ENCODE assay signal across 1 cellular context in the genomic region with DNA sequence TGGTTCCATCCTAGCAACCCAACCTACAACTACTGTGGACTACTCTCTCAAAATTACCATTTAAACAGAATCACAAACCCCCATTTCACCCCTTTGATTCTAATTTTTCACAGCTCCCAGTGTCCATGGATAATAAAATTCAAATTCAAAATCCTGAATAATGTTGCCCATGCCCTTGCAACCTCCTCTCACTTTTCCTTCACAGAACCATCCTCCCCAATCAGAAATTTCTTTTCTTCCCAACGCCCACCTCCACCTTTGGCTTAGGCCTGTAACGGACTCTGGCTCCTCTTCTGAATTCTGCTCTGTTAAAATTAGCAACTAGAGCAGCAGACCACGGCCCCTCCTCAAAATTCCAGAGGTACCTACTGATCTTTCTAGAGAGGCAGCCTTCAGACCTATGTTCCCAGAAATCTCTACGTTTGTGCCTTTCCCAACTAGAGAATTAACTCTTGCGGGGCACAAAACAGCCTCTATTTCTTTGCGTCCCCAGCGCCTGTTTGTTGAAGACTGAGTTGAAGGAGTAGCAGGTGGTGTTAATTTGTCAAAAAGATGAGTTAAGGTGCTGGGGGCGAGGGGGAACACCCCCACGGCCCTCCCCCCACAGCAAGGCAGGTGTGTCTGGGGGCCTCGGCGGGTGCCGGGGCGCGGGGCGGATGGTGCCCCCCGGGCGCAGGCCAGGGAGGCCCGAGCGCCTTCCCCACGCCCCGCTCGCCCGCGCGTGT.
TF ChIP-seq lines count a peak whose summit lies in the region.

No MANE protein-coding gene starts in this region.

TF ChIP-seq in HepG2, 621 proteins besides CTCF, POLR2A, EP300 and RAD21 (continues in another document):
- TF ChIP-seq, protein P1, sequence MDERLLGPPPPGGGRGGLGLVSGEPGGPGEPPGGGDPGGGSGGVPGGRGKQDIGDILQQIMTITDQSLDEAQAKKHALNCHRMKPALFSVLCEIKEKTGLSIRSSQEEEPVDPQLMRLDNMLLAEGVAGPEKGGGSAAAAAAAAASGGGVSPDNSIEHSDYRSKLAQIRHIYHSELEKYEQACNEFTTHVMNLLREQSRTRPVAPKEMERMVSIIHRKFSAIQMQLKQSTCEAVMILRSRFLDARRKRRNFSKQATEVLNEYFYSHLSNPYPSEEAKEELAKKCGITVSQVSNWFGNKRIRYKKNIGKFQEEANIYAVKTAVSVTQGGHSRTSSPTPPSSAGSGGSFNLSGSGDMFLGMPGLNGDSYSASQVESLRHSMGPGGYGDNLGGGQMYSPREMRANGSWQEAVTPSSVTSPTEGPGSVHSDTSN (CRISPR knock-in tag; IDR thresholded peaks at IDR 0.05), result no peak
- TF ChIP-seq AHR (CRISPR knock-in tag; IDR thresholded peaks at IDR 0.05), result no peak
- peak; percentile 81; the same call in 1 of the 2 replicates for TF ChIP-seq ZNF652 (CRISPR knock-in tag; IDR thresholded peaks at IDR 0.05; ENCODE audit: borderline replicate concordance, low read depth)
- no peak for TF ChIP-seq RARA (CRISPR knock-in tag; IDR thresholded peaks at IDR 0.05)
- TF ChIP-seq CREM (IDR thresholded peaks at IDR 0.05), result no peak
- no peak for TF ChIP-seq CREM (CRISPR knock-in tag; IDR thresholded peaks at IDR 0.05)
- TF ChIP-seq ZNF839 (CRISPR knock-in tag; IDR thresholded peaks at IDR 0.05; ENCODE audit: borderline replicate concordance), result peak; percentile 57; the same call in 1 of the 2 replicates
- TF ChIP-seq FOXC1 (CRISPR knock-in tag; IDR thresholded peaks at IDR 0.05; ENCODE audit: borderline replicate concordance), result no peak
- no peak for TF ChIP-seq ZNF709 (CRISPR knock-in tag; IDR thresholded peaks at IDR 0.05)
- no peak for TF ChIP-seq ZNF441 (CRISPR knock-in tag; IDR thresholded peaks at IDR 0.05; ENCODE audit: borderline replicate concordance)
- peak; percentile 56; the same call in 1 of the 2 replicates for TF ChIP-seq ZNF225 (CRISPR knock-in tag; IDR thresholded peaks at IDR 0.05)
- TF ChIP-seq, protein P2, sequence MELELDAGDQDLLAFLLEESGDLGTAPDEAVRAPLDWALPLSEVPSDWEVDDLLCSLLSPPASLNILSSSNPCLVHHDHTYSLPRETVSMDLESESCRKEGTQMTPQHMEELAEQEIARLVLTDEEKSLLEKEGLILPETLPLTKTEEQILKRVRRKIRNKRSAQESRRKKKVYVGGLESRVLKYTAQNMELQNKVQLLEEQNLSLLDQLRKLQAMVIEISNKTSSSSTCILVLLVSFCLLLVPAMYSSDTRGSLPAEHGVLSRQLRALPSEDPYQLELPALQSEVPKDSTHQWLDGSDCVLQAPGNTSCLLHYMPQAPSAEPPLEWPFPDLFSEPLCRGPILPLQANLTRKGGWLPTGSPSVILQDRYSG (CRISPR knock-in tag; IDR thresholded peaks at IDR 0.05), result 0 out of 2 replicates have a peak, but pooled peaks have one; percentile 9
- 0 out of 2 replicates have a peak, but pooled peaks have one; percentile 2 for TF ChIP-seq THAP11 (CRISPR knock-in tag; IDR thresholded peaks at IDR 0.05)
- no peak for TF ChIP-seq PLRG1 (conservative IDR thresholded peaks at IDR 0.05)
- TF ChIP-seq, protein P3, sequence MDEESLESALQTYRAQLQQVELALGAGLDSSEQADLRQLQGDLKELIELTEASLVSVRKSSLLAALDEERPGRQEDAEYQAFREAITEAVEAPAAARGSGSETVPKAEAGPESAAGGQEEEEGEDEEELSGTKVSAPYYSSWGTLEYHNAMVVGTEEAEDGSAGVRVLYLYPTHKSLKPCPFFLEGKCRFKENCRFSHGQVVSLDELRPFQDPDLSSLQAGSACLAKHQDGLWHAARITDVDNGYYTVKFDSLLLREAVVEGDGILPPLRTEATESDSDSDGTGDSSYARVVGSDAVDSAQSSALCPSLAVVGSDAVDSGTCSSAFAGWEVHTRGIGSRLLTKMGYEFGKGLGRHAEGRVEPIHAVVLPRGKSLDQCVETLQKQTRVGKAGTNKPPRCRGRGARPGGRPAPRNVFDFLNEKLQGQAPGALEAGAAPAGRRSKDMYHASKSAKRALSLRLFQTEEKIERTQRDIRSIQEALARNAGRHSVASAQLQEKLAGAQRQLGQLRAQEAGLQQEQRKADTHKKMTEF (CRISPR knock-in tag; IDR thresholded peaks at IDR 0.05), result no peak
- TF ChIP-seq ZNF547 (CRISPR knock-in tag; IDR thresholded peaks at IDR 0.05), result no peak; the same call in 1 of the 2 replicates
- TF ChIP-seq RNF2 (conservative IDR thresholded peaks at IDR 0.05; ENCODE audit: low read depth), result 0 out of 2 replicates have a peak, but pooled peaks have one; percentile 16
- TF ChIP-seq HMG20B (CRISPR knock-in tag; conservative IDR thresholded peaks at IDR 0.05), result no peak
- TF ChIP-seq ZNF33B (CRISPR knock-in tag; IDR thresholded peaks at IDR 0.05), result peak; percentile 43; the same call in 1 of the 2 replicates
- TF ChIP-seq CHD2 (IDR thresholded peaks at IDR 0.05; ENCODE audit: low read depth, low read length), result no peak
- TF ChIP-seq, protein P4, sequence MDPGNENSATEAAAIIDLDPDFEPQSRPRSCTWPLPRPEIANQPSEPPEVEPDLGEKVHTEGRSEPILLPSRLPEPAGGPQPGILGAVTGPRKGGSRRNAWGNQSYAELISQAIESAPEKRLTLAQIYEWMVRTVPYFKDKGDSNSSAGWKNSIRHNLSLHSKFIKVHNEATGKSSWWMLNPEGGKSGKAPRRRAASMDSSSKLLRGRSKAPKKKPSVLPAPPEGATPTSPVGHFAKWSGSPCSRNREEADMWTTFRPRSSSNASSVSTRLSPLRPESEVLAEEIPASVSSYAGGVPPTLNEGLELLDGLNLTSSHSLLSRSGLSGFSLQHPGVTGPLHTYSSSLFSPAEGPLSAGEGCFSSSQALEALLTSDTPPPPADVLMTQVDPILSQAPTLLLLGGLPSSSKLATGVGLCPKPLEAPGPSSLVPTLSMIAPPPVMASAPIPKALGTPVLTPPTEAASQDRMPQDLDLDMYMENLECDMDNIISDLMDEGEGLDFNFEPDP (CRISPR knock-in tag; conservative IDR thresholded peaks at IDR 0.05), result no peak
- TF ChIP-seq REPIN1 (CRISPR knock-in tag; IDR thresholded peaks at IDR 0.05; ENCODE audit: borderline replicate concordance, low read depth), result no peak
- TF ChIP-seq TARDBP (CRISPR knock-in tag; IDR thresholded peaks at IDR 0.05), result no peak
- TF ChIP-seq FOXJ3 (CRISPR knock-in tag; IDR thresholded peaks at IDR 0.05; ENCODE audit: borderline replicate concordance), result no peak
- TF ChIP-seq, protein P5, sequence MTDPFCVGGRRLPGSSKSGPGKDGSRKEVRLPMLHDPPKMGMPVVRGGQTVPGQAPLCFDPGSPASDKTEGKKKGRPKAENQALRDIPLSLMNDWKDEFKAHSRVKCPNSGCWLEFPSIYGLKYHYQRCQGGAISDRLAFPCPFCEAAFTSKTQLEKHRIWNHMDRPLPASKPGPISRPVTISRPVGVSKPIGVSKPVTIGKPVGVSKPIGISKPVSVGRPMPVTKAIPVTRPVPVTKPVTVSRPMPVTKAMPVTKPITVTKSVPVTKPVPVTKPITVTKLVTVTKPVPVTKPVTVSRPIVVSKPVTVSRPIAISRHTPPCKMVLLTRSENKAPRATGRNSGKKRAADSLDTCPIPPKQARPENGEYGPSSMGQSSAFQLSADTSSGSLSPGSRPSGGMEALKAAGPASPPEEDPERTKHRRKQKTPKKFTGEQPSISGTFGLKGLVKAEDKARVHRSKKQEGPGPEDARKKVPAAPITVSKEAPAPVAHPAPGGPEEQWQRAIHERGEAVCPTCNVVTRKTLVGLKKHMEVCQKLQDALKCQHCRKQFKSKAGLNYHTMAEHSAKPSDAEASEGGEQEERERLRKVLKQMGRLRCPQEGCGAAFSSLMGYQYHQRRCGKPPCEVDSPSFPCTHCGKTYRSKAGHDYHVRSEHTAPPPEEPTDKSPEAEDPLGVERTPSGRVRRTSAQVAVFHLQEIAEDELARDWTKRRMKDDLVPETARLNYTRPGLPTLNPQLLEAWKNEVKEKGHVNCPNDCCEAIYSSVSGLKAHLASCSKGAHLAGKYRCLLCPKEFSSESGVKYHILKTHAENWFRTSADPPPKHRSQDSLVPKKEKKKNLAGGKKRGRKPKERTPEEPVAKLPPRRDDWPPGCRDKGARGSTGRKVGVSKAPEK (CRISPR knock-in tag; IDR thresholded peaks at IDR 0.05; ENCODE audit: borderline replicate concordance), result peak; percentile 20; the same call in 1 of the 2 replicates
- 0 out of 2 replicates have a peak, but pooled peaks have one; percentile 5 for TF ChIP-seq ZNF788 (CRISPR knock-in tag; IDR thresholded peaks at IDR 0.05; ENCODE audit: borderline replicate concordance)
- 0 out of 2 replicates have a peak, but pooled peaks have one; percentile 16 for TF ChIP-seq TSC22D2 (CRISPR knock-in tag; IDR thresholded peaks at IDR 0.05; ENCODE audit: borderline replicate concordance)
- TF ChIP-seq PHF21A (CRISPR knock-in tag; IDR thresholded peaks at IDR 0.05), result peak; percentile 24; the same call in 1 of the 2 replicates
- TF ChIP-seq, protein P6, sequence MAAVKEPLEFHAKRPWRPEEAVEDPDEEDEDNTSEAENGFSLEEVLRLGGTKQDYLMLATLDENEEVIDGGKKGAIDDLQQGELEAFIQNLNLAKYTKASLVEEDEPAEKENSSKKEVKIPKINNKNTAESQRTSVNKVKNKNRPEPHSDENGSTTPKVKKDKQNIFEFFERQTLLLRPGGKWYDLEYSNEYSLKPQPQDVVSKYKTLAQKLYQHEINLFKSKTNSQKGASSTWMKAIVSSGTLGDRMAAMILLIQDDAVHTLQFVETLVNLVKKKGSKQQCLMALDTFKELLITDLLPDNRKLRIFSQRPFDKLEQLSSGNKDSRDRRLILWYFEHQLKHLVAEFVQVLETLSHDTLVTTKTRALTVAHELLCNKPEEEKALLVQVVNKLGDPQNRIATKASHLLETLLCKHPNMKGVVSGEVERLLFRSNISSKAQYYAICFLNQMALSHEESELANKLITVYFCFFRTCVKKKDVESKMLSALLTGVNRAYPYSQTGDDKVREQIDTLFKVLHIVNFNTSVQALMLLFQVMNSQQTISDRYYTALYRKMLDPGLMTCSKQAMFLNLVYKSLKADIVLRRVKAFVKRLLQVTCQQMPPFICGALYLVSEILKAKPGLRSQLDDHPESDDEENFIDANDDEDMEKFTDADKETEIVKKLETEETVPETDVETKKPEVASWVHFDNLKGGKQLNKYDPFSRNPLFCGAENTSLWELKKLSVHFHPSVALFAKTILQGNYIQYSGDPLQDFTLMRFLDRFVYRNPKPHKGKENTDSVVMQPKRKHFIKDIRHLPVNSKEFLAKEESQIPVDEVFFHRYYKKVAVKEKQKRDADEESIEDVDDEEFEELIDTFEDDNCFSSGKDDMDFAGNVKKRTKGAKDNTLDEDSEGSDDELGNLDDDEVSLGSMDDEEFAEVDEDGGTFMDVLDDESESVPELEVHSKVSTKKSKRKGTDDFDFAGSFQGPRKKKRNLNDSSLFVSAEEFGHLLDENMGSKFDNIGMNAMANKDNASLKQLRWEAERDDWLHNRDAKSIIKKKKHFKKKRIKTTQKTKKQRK (IDR thresholded peaks at IDR 0.05; ENCODE audit: low read length), result no peak
- TF ChIP-seq, protein P7, sequence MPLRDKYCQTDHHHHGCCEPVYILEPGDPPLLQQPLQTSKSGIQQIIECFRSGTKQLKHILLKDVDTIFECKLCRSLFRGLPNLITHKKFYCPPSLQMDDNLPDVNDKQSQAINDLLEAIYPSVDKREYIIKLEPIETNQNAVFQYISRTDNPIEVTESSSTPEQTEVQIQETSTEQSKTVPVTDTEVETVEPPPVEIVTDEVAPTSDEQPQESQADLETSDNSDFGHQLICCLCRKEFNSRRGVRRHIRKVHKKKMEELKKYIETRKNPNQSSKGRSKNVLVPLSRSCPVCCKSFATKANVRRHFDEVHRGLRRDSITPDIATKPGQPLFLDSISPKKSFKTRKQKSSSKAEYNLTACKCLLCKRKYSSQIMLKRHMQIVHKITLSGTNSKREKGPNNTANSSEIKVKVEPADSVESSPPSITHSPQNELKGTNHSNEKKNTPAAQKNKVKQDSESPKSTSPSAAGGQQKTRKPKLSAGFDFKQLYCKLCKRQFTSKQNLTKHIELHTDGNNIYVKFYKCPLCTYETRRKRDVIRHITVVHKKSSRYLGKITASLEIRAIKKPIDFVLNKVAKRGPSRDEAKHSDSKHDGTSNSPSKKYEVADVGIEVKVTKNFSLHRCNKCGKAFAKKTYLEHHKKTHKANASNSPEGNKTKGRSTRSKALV (CRISPR knock-in tag; IDR thresholded peaks at IDR 0.05), result 0 out of 2 replicates have a peak, but pooled peaks have one; percentile 61
- no peak for TF ChIP-seq SRF (IDR thresholded peaks at IDR 0.05; ENCODE audit: low read depth, low read length)
- TF ChIP-seq, protein P8, sequence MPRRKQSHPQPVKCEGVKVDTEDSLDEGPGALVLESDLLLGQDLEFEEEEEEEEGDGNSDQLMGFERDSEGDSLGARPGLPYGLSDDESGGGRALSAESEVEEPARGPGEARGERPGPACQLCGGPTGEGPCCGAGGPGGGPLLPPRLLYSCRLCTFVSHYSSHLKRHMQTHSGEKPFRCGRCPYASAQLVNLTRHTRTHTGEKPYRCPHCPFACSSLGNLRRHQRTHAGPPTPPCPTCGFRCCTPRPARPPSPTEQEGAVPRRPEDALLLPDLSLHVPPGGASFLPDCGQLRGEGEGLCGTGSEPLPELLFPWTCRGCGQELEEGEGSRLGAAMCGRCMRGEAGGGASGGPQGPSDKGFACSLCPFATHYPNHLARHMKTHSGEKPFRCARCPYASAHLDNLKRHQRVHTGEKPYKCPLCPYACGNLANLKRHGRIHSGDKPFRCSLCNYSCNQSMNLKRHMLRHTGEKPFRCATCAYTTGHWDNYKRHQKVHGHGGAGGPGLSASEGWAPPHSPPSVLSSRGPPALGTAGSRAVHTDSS (CRISPR knock-in tag; conservative IDR thresholded peaks at IDR 0.05), result 0 out of 2 replicates have a peak, but pooled peaks have one; percentile 27
- 0 out of 2 replicates have a peak, but pooled peaks have one; percentile 6 for TF ChIP-seq ZNF772 (CRISPR knock-in tag; IDR thresholded peaks at IDR 0.05)
- TF ChIP-seq, protein P9, sequence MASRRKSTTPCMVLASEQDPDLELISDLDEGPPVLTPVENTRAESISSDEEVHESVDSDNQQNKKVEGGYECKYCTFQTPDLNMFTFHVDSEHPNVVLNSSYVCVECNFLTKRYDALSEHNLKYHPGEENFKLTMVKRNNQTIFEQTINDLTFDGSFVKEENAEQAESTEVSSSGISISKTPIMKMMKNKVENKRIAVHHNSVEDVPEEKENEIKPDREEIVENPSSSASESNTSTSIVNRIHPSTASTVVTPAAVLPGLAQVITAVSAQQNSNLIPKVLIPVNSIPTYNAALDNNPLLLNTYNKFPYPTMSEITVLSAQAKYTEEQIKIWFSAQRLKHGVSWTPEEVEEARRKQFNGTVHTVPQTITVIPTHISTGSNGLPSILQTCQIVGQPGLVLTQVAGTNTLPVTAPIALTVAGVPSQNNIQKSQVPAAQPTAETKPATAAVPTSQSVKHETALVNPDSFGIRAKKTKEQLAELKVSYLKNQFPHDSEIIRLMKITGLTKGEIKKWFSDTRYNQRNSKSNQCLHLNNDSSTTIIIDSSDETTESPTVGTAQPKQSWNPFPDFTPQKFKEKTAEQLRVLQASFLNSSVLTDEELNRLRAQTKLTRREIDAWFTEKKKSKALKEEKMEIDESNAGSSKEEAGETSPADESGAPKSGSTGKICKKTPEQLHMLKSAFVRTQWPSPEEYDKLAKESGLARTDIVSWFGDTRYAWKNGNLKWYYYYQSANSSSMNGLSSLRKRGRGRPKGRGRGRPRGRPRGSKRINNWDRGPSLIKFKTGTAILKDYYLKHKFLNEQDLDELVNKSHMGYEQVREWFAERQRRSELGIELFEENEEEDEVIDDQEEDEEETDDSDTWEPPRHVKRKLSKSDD (CRISPR knock-in tag; IDR thresholded peaks at IDR 0.05; ENCODE audit: low read depth), result peak; percentile 68; the same call in 1 of the 2 replicates
- no peak for TF ChIP-seq ZNF121 (CRISPR knock-in tag; IDR thresholded peaks at IDR 0.05)
- TF ChIP-seq SATB2 (CRISPR knock-in tag; IDR thresholded peaks at IDR 0.05), result no peak
- peak; percentile 78; the same call in 1 of the 2 replicates for TF ChIP-seq DNMT1 (CRISPR knock-in tag; IDR thresholded peaks at IDR 0.05)
